In the genomic region with DNA sequence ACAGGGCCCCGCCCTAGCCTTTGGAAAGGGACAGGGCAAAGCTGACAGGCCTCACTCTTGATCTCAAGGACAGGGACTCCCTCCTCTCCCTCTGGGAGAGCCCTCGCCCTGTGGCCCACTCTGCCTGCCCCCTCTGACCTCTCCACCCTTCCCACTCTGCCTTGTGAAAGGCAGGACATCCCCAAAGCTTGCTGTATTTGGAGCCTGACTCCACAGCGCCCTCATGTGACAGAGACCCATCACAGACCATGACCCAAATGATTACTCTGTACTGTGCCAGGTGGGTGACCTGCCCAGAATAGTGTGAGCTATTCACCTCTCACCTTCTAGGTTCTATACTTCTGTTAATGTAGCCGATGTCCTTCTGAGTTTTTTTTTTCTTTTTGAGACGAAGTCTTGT, we compare ENCODE assay signal across 9 cellular contexts. TPM values are rescaled to one million over a fixed set of nuclear protein-coding genes. Genes with fewer than 3 reads are reported as not detected.
DNase-seq lines count a peak whose midpoint lies in the region; ATAC-seq and TF ChIP-seq lines count a peak whose summit lies in the region.
"Had no signal": no experiment of that assay in that cellular context is flagged by ENCODE, and none has a peak within 500 bp of the region (broad histone marks: within the 10 kb centered on the region; RNA-seq: fewer than 3 reads in every experiment).

No MANE protein-coding gene starts in this region.

- WGBS in hepatocyte (ENCODE audit: low lambda C conversion rate, missing lambda C conversion rate), result 43% methylated on average over 5 of the region's 5 CpGs
- 54% methylated on average over 5 of the region's 5 CpGs for WGBS in suprapubic skin
- WGBS in gastroesophageal sphincter (ENCODE audit: low coverage in 1 of 2), 2 donors, result 63 to 77% methylated on average over 3 to 5 of the region's 5 CpGs

- H3K9me2 ChIP-seq in hepatocyte (replicated peaks; ENCODE audit: insufficient read depth), result no peaks in the 10 kb centered on the region

- no peak overlapping the region for H3K27ac ChIP-seq in hepatocyte
- H3K27ac ChIP-seq in suprapubic skin, result no peak overlapping the region
- no peak overlapping the region for H3K27ac ChIP-seq in gastroesophageal sphincter
- H3K27ac ChIP-seq: ovary had no signal

- no peaks in the 10 kb centered on the region for H3K4me1 ChIP-seq in hepatocyte (ENCODE audit: insufficient read depth)
- H3K4me1 ChIP-seq in suprapubic skin, result peaks cover 12% of the 10 kb centered on the region
- peaks cover 0 to 22% (median 9%) of the 10 kb centered on the region in 3 donors for H3K4me1 ChIP-seq in gastroesophageal sphincter

- H3K4me3 ChIP-seq in hepatocyte (no peak overlapping the region), suprapubic skin (no peak overlapping the region), gastroesophageal sphincter (no peak overlapping the region)
- H3K4me3 ChIP-seq: ovary had no signal

- H3K4me1 Mint-ChIP-seq in activated naive CD8-positive, alpha-beta T cell treated with anti-CD3 and anti-CD28 coated beads, Interleukin-2, amount 50 U/mL, for 24 hours, result no peaks in the 10 kb centered on the region

- H3K36me3 ChIP-seq in hepatocyte (replicated peaks; ENCODE audit: insufficient read depth, low read depth) (no peaks in the 10 kb centered on the region), suprapubic skin (peaks cover 8% of the 10 kb centered on the region), gastroesophageal sphincter (no peaks in the 10 kb centered on the region)
- H3K36me3 ChIP-seq: ovary had no signal

- TF ChIP-seq POLR2A in suprapubic skin (IDR thresholded peaks at IDR 0.05) (no peak), gastroesophageal sphincter (IDR thresholded peaks at IDR 0.05) (no peak)

- no peaks in the 10 kb centered on the region for H3K36me3 Mint-ChIP-seq in activated naive CD8-positive, alpha-beta T cell treated with anti-CD3 and anti-CD28 coated beads, Interleukin-2, amount 50 U/mL, for 24 hours (ENCODE audit: low read depth)

- peak; percentile 46 for ATAC-seq in activated naive CD8-positive, alpha-beta T cell treated with anti-CD3 and anti-CD28 coated beads, Interleukin-2, amount 50 U/mL, for 24 hours
- ATAC-seq in gastroesophageal sphincter, result no peak
- no peak for ATAC-seq in HG03097 (IDR thresholded peaks at IDR 0.05; ENCODE audit: low FRiP score, unreplicated experiment)

- no peak overlapping the region for H3K4me3 Mint-ChIP-seq in activated naive CD8-positive, alpha-beta T cell treated with anti-CD3 and anti-CD28 coated beads, Interleukin-2, amount 50 U/mL, for 24 hours

- H3K27me3 ChIP-seq in hepatocyte, result no peaks in the 10 kb centered on the region
- no peaks in the 10 kb centered on the region for H3K27me3 ChIP-seq in suprapubic skin
- no peaks in the 10 kb centered on the region for H3K27me3 ChIP-seq in gastroesophageal sphincter
- H3K27me3 ChIP-seq: ovary had no signal

- peak; percentile 35 for DNase-seq in NCI-H510A treated with DMSO at 0.1 percent for 48 hours (lab: John Stamatoyannopoulos, UW)
- DNase-seq in NCI-H510A (lab: John Stamatoyannopoulos, UW), result no peak
- peak; percentile 44 to 60 for DNase-seq in Kasumi-1 (lab: John Stamatoyannopoulos, UW)
- DNase-seq in activated naive CD8-positive, alpha-beta T cell treated with anti-CD3 and anti-CD28 coated beads, Interleukin-2, amount 50 U/mL, for 24 hours, result peak; percentile 48
- DNase-seq in hepatocyte (ENCODE audit: low spot score), result peak; percentile 54
- no peak for DNase-seq in suprapubic skin (ENCODE audit: low spot score in 2 of 2)

- H2AFZ ChIP-seq in hepatocyte, result no peak overlapping the region

- H3K27ac Mint-ChIP-seq in activated naive CD8-positive, alpha-beta T cell treated with anti-CD3 and anti-CD28 coated beads, Interleukin-2, amount 50 U/mL, for 24 hours, result no peak overlapping the region

- H3K9me3 ChIP-seq in hepatocyte (ENCODE audit: low read depth), result no peaks in the 10 kb centered on the region
- H3K9me3 ChIP-seq in suprapubic skin, result no peaks in the 10 kb centered on the region
- no peaks in the 10 kb centered on the region for H3K9me3 ChIP-seq in gastroesophageal sphincter
- H3K9me3 ChIP-seq: ovary had no signal

- H3K4me2 ChIP-seq in hepatocyte, result no peak overlapping the region

- no peaks in the 10 kb centered on the region for H3K79me2 ChIP-seq in hepatocyte

- no peaks in the 10 kb centered on the region for H4K20me1 ChIP-seq in hepatocyte (ENCODE audit: insufficient read depth, poor library complexity, severe bottlenecking)

- TF ChIP-seq EP300 in suprapubic skin (IDR thresholded peaks at IDR 0.05) (no peak), gastroesophageal sphincter (IDR thresholded peaks at IDR 0.05) (no peak)

- TF ChIP-seq CTCF in hepatocyte (IDR thresholded peaks at IDR 0.05; ENCODE audit: poor library complexity) (peak; percentile 52), suprapubic skin (IDR thresholded peaks at IDR 0.05) (peak; percentile 10 to 46), gastroesophageal sphincter (IDR thresholded peaks at IDR 0.05) (peak in 2 of 4 experiments; percentile 11 to 36)

- H3K27me3 Mint-ChIP-seq in activated naive CD8-positive, alpha-beta T cell treated with anti-CD3 and anti-CD28 coated beads, Interleukin-2, amount 50 U/mL, for 24 hours, result peaks cover 5% of the 10 kb centered on the region

- no peaks in the 10 kb centered on the region for H3K9me3 Mint-ChIP-seq in activated naive CD8-positive, alpha-beta T cell treated with anti-CD3 and anti-CD28 coated beads, Interleukin-2, amount 50 U/mL, for 24 hours

RNA-seq across cellular contexts. Expression of gene P2RY2, which starts 18.8 kb away (rescaled TPM):
- total RNA-seq in hepatocyte, result 6.3 and 6.7 TPM in 2 replicates
- polyA plus RNA-seq in hepatocyte, result 1.8 and 2.5 TPM in 2 replicates
- 10 to 100 TPM in 3 of 4 donors, 1 to 10 TPM in 1; 5.5 to 15.9 (median 12.8) TPM for total RNA-seq in suprapubic skin
- 1 to 10 TPM in 2 of 4 donors, under 1 TPM in 2; 0.35 to 2.5 (median 0.89) TPM for total RNA-seq in gastroesophageal sphincter

RNA-seq across cellular contexts. Expression of gene P2RY6, which starts 35.3 kb away (rescaled TPM):
- total RNA-seq in hepatocyte (2.6 and 2.9 TPM in 2 replicates), suprapubic skin (under 1 TPM in 3 of 4 donors, not detected in 1; 0.38 to 0.89 (median 0.38) TPM), gastroesophageal sphincter (1 to 10 TPM; 1.8 to 2.8 (median 2.3) TPM)
- polyA plus RNA-seq in hepatocyte, result 8.9 and 9.7 TPM in 2 replicates

Comparison
In these comparisons a context has a peak if more than half of its experiments do, and no peak if none do; other contexts are left out.
1. DNase-seq: peak in NCI-H510A treated with DMSO at 0.1 percent for 48 hours (single experiment), Kasumi-1 (2 of 2), activated naive CD8-positive, alpha-beta T cell treated with anti-CD3 and anti-CD28 coated beads, Interleukin-2, amount 50 U/mL, for 24 hours (single experiment) and hepatocyte (single experiment); none in NCI-H510A (single experiment) and suprapubic skin (0 of 2).